ENCODE assay signal across 11 cellular contexts in the genomic region with DNA sequence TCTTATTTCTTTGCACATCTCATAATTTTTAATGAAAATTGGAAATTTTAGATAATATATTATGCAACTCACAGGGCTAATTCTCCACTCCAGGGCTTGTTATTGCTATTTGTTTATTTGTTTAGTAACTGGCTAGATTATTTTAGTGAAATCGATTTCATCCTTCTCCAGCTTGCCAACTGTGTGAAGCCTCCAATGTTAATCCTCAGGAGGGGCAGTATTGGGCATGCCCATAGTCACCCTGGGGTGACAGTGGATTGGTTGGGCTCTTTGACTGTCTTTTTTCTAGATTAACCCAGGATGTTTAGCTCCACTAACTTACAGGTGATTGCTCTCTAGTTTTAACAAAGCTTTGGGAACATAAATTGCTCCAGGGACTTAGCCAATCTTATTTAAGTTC.
"Had no signal": no experiment of that assay in that cellular context is flagged by ENCODE, and none has a peak within 500 bp of the region (broad histone marks: within the 10 kb centered on the region; RNA-seq: fewer than 3 reads in every experiment).

No MANE protein-coding gene starts in this region.

- H3K9me3 ChIP-seq: HAP-1 had no signal

- ATAC-seq: GM23338, HCT116 had no signal

- H2AFZ ChIP-seq: GM23248 had no signal

- H3K27ac ChIP-seq: GM23248 had no signal

- H3K4me2 ChIP-seq: GM23338 had no signal

- H3K4me1 ChIP-seq: HAP-1 had no signal

- H3K9ac ChIP-seq: GM23248 had no signal

- DNase-seq: GM23248, GOT3, H7, H9, HCEC 1CT, HFFc6 had no signal

- H3K4me3 ChIP-seq: GM23248, GM23338, HAP-1 had no signal

- H3K36me3 ChIP-seq: HAP-1 had no signal

- FAIRE-seq: H1, H54 had no signal
